8 cellular contexts compared by ENCODE assay signal in genomic region chr7:21898265-21898930, GRCh38.
DNase-seq lines count a peak whose midpoint lies in the region; ATAC-seq lines count a peak whose summit lies in the region.

No MANE protein-coding gene starts in this region.

- intact Hi-C loops in dendritic cell treated with granulocyte-macrophage colony-stimulating factor and Interleukin-4, amounts not matched to agents 40 ng/mL and 50 ng/mL, for 4 days (cut with micrococcal nuclease) = loop anchor here (10.0 kb wide), 1 partner anchor 46 kb away; the partner anchor contains the start of gene CDCA7L

- peak; percentile 35 for ATAC-seq in GM19468 (IDR thresholded peaks at IDR 0.05; ENCODE audit: extremely low read depth, unreplicated experiment)
- peak; percentile 95 for ATAC-seq in HG03460 (IDR thresholded peaks at IDR 0.05; ENCODE audit: unreplicated experiment)

- H3K27ac Mint-ChIP-seq in dendritic cell treated with granulocyte-macrophage colony-stimulating factor and Interleukin-4, amounts not matched to agents 40 ng/mL and 50 ng/mL, for 4 days = peak overlapping the region; percentile 84

- H3K27me3 Mint-ChIP-seq in dendritic cell treated with granulocyte-macrophage colony-stimulating factor and Interleukin-4, amounts not matched to agents 40 ng/mL and 50 ng/mL, for 4 days = peaks cover 2% of the 10 kb centered on the region

- peaks cover 46% of the 10 kb centered on the region for H3K36me3 Mint-ChIP-seq in dendritic cell treated with granulocyte-macrophage colony-stimulating factor and Interleukin-4, amounts not matched to agents 40 ng/mL and 50 ng/mL, for 4 days (ENCODE audit: low read depth)

- DNase-seq in GF-D8 (lab: John Stamatoyannopoulos, UW) = peak; percentile 93
- no peak for DNase-seq in foreskin melanocyte
- DNase-seq in DMS114 treated with DMSO at 0.1 percent for 48 hours (lab: John Stamatoyannopoulos, UW; ENCODE audit: unreplicated experiment) = no peak
- no peak for DNase-seq in NCI-H345 (lab: John Stamatoyannopoulos, UW)
- DNase-seq in kidney tubule cell (ENCODE audit: low spot score) = no peak

- H3K9me3 Mint-ChIP-seq in dendritic cell treated with granulocyte-macrophage colony-stimulating factor and Interleukin-4, amounts not matched to agents 40 ng/mL and 50 ng/mL, for 4 days = peaks cover 15% of the 10 kb centered on the region

- peak overlapping the region; percentile 49 for H3K4me3 Mint-ChIP-seq in dendritic cell treated with granulocyte-macrophage colony-stimulating factor and Interleukin-4, amounts not matched to agents 40 ng/mL and 50 ng/mL, for 4 days

- peaks cover 31% of the 10 kb centered on the region for H3K4me1 Mint-ChIP-seq in dendritic cell treated with granulocyte-macrophage colony-stimulating factor and Interleukin-4, amounts not matched to agents 40 ng/mL and 50 ng/mL, for 4 days (ENCODE audit: low read depth)
